In genomic region chr14:86911506-86911905, GRCh38 we compare ENCODE assay signal across 9 cellular contexts.
"Had no signal": no experiment of that assay in that cellular context is flagged by ENCODE, and none has a peak within 500 bp of the region (broad histone marks: within the 10 kb centered on the region; RNA-seq: fewer than 3 reads in every experiment).

No MANE protein-coding gene starts in this region.

- H3K27ac ChIP-seq: GM23248 had no signal

- H3K9me3 Mint-ChIP-seq: GM23338, H9, HFFc6 had no signal

- H3K4me3 ChIP-seq: GM23248, GM23338, HAP-1 had no signal

- DNase-seq: GM23248, GOT3, H7, H9, HCEC 1CT, HFFc6 had no signal

- ATAC-seq: GM23338, HCT116 had no signal

- H3K27ac Mint-ChIP-seq: GM23338, H9, HFFc6 had no signal

- H3K4me1 ChIP-seq: HAP-1 had no signal

- H3K4me1 Mint-ChIP-seq: GM23338 had no signal

- H3K36me3 ChIP-seq: HAP-1 had no signal

- H3K9me3 ChIP-seq: HAP-1 had no signal

- H3K9ac ChIP-seq: GM23248 had no signal

- H3K4me3 Mint-ChIP-seq: GM23338, H9, HFFc6 had no signal
